8 cellular contexts compared by ENCODE assay signal in the genomic region with DNA sequence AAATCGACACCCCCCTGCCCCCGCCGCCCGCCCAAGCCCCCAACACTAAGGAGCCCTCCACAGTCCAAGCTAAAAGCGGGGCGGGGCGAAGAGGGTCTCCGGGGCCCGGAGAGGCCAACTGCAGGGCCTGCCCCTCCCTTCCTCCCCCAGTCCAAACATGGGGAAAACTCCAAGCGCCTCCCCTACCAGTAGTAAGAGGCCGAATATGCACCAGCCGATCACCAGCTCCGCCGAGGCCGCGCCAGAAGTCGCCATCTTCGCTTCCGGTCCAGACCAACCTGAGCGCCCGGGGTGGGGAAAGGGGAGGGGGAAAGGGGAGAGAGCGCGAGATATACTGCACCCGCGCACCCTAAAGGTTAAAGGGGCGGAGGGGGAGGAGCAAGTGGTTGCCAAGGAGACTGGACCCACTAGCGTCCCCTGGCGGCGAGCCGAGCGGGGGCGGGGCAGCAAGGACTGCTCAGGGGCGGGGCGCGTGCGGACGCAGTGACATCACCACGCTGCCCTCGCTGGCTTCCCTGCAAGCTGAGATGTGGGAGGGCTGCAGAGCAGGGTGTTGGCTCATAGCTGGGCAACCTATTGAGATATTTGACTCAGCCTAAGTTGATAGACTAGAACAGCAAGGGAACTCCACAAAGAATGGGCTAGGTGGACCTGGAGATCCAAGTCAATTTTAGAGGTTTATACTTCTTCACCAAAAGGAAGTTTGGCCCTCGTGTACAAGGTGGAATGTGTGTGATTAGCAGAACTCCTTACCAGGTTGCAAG. TPM values are rescaled to one million over a fixed set of nuclear protein-coding genes. Genes with fewer than 3 reads are reported as not detected.
A peak's percentile ranks its signal among the peaks of the same experiment; 100 is the strongest.
DNase-seq lines count a peak whose midpoint lies in the region; ATAC-seq and TF ChIP-seq lines count a peak whose summit lies in the region.

LMBRD1 (minus strand) TSS at position 384 of the 764 bp plus-strand sequence; CDS start at position 255, 129 bp downstream.

- WGBS in right lobe of liver (ENCODE audit: insufficient coverage, low coverage, low lambda C conversion rate, missing lambda C conversion rate): 0% methylated on average over 18 of the region's 40 CpGs

- DNase-seq in CD8-positive, alpha-beta T cell: peak; percentile 98 to 100 (median 99)
- DNase-seq in HK-2 (ENCODE audit: unreplicated experiment): peak; percentile 98
- DNase-seq in NCI-H82 treated with DMSO at 0.1 percent for 48 hours (lab: John Stamatoyannopoulos, UW; ENCODE audit: unreplicated experiment): peak; percentile 82
- peak; percentile 99 for DNase-seq in activated CD4-positive, alpha-beta memory T cell treated with anti-CD3 and anti-CD28 coated beads, Interleukin-2, amount 10 ng/mL, durations not matched to agents 7 days and 5 days
- DNase-seq in dorsolateral prefrontal cortex: peak; percentile 98 to 99 (median 98)
- DNase-seq in right lobe of liver: peak; percentile 99 to 100 (median 99)
- DNase-seq in stimulated activated CD4-positive, alpha-beta T cell treated with anti-CD3 and anti-CD28 coated beads, Interleukin-4, amount 100 ng/mL, for 4 hours: peak; percentile 96 to 99

- ATAC-seq in CD8-positive, alpha-beta T cell: peak; percentile 77
- ATAC-seq in GM19452 (IDR thresholded peaks at IDR 0.05; ENCODE audit: unreplicated experiment) (peak; percentile 92), right lobe of liver (peak; percentile 86 to 94 (median 91))

- H3K27ac Mint-ChIP-seq in CD8-positive, alpha-beta T cell: peak within 1 kb of the TSS; percentile 99
- H3K27ac Mint-ChIP-seq in activated CD4-positive, alpha-beta memory T cell treated with anti-CD3 and anti-CD28 coated beads, Interleukin-2, amount 10 ng/mL, durations not matched to agents 7 days and 5 days: peak within 1 kb of the TSS; percentile 87

- peak within 1 kb of the TSS; percentile 92 for H3K27ac ChIP-seq in CD8-positive, alpha-beta T cell (ENCODE audit: low read depth, low read length)
- peak within 1 kb of the TSS; percentile 53 to 96 (median 92) for H3K27ac ChIP-seq in dorsolateral prefrontal cortex
- peak within 1 kb of the TSS; percentile 97 to 98 (median 98) for H3K27ac ChIP-seq in right lobe of liver

- peak within 1 kb of the TSS; percentile 61 for H3K4me3 ChIP-seq in CD8-positive, alpha-beta T cell (ENCODE audit: low read depth, low read length)
- H3K4me3 ChIP-seq in dorsolateral prefrontal cortex: peak within 1 kb of the TSS; percentile 62 to 96 (median 85)
- H3K4me3 ChIP-seq in right lobe of liver: peak within 1 kb of the TSS; percentile 56 to 66 (median 60)

- TF ChIP-seq POLR2A in right lobe of liver (IDR thresholded peaks at IDR 0.05): no peak

- no peaks in the 10 kb centered on the region for H3K9me3 Mint-ChIP-seq in CD8-positive, alpha-beta T cell
- H3K9me3 Mint-ChIP-seq in activated CD4-positive, alpha-beta memory T cell treated with anti-CD3 and anti-CD28 coated beads, Interleukin-2, amount 10 ng/mL, durations not matched to agents 7 days and 5 days: peaks cover 2% of the 10 kb centered on the region

- no peaks in the 10 kb centered on the region for H3K27me3 Mint-ChIP-seq in CD8-positive, alpha-beta T cell (ENCODE audit: low read depth)
- no peaks in the 10 kb centered on the region for H3K27me3 Mint-ChIP-seq in activated CD4-positive, alpha-beta memory T cell treated with anti-CD3 and anti-CD28 coated beads, Interleukin-2, amount 10 ng/mL, durations not matched to agents 7 days and 5 days

- no peaks in the 10 kb centered on the region for H3K36me3 ChIP-seq in CD8-positive, alpha-beta T cell (ENCODE audit: insufficient read depth, low read length)
- H3K36me3 ChIP-seq in right lobe of liver: no peaks in the 10 kb centered on the region

- peaks cover 56% of the 10 kb centered on the region for H3K4me1 Mint-ChIP-seq in CD8-positive, alpha-beta T cell (ENCODE audit: low read depth)
- H3K4me1 Mint-ChIP-seq in activated CD4-positive, alpha-beta memory T cell treated with anti-CD3 and anti-CD28 coated beads, Interleukin-2, amount 10 ng/mL, durations not matched to agents 7 days and 5 days: peaks cover 33% of the 10 kb centered on the region

- peak; percentile 94 for TF ChIP-seq CTCF in CD8-positive, alpha-beta T cell (IDR thresholded peaks at IDR 0.05)
- TF ChIP-seq CTCF in dorsolateral prefrontal cortex (IDR thresholded peaks at IDR 0.05 in 54 of 56, conservative IDR thresholded peaks at IDR 0.05 in 2 of 56; ENCODE audit: low read depth in 1 of 56, partially characterized antibody in 56 of 56) (peak; percentile 71 to 96 (median 88)), right lobe of liver (IDR thresholded peaks at IDR 0.05) (peak; percentile 61 to 82 (median 74))

- H3K27me3 ChIP-seq in CD8-positive, alpha-beta T cell (ENCODE audit: insufficient read depth, low read length): no peaks in the 10 kb centered on the region
- H3K27me3 ChIP-seq in dorsolateral prefrontal cortex: no peaks in the 10 kb centered on the region
- no peaks in the 10 kb centered on the region for H3K27me3 ChIP-seq in right lobe of liver

- H3K4me1 ChIP-seq in CD8-positive, alpha-beta T cell (ENCODE audit: insufficient read depth, low read length): peaks cover 17% of the 10 kb centered on the region
- peaks cover 0 to 26% (median 11%) of the 10 kb centered on the region in 4 donors for H3K4me1 ChIP-seq in right lobe of liver

- POLR2A ChIA-PET in CD8-positive, alpha-beta T cell (lab: Charles Lee): interaction anchor here (0.7 to 2.3 kb wide), 8 partner anchors 15 to 81 kb away, joined by 3 to 13 read pairs (median 3); no protein-coding TSS in a partner anchor
- POLR2A ChIA-PET in activated CD4-positive, alpha-beta memory T cell treated with anti-CD3 and anti-CD28 coated beads, Interleukin-2, amount 10 ng/mL, durations not matched to agents 7 days and 5 days (lab: Charles Lee): interaction anchor here (0.7 to 5.1 kb wide), 9 partner anchors 13 to 1492 kb away, joined by 3 to 87 read pairs (median 4); partner anchors contain the start of genes OGFRL1 and SMAP1

- peak within 1 kb of the TSS; percentile 98 for H3K4me3 Mint-ChIP-seq in CD8-positive, alpha-beta T cell
- H3K4me3 Mint-ChIP-seq in activated CD4-positive, alpha-beta memory T cell treated with anti-CD3 and anti-CD28 coated beads, Interleukin-2, amount 10 ng/mL, durations not matched to agents 7 days and 5 days: peak within 1 kb of the TSS; percentile 90

- H3K9me3 ChIP-seq in CD8-positive, alpha-beta T cell (ENCODE audit: low read length): no peaks in the 10 kb centered on the region
- H3K9me3 ChIP-seq in right lobe of liver: no peaks in the 10 kb centered on the region

- CTCF ChIA-PET in CD8-positive, alpha-beta T cell (lab: Charles Lee): interaction anchor here (0.5 to 2.4 kb wide), 13 partner anchors 15 to 830 kb away, joined by 3 to 20 read pairs (median 3); partner anchors contain the start of gene COL19A1
- CTCF ChIA-PET in activated CD4-positive, alpha-beta memory T cell treated with anti-CD3 and anti-CD28 coated beads, Interleukin-2, amount 10 ng/mL, durations not matched to agents 7 days and 5 days (lab: Charles Lee): interaction anchor here (0.6 to 3.5 kb wide), 22 partner anchors 10 to 152 kb away, joined by 3 to 102 read pairs (median 3); partner anchors contain the start of gene COL19A1

- intact Hi-C loops in CD8-positive, alpha-beta T cell (cut with DNase I, micrococcal nuclease): loop anchor here (1.0 to 10.0 kb wide), 9 partner anchors 19 to 1488 kb away; partner anchors contain the start of genes SMAP1 (in 2 of the 2), COL19A1 (in 1 of the 2), FAM135A (in 1 of the 2) and OGFRL1 (in 1 of the 2)
- intact Hi-C loops in dorsolateral prefrontal cortex (cut with DNase I) (no loop called here), right lobe of liver (cut with DNase I) (no loop called here)

- peaks cover 9% of the 10 kb centered on the region for H3K36me3 Mint-ChIP-seq in CD8-positive, alpha-beta T cell
- peaks cover 18% of the 10 kb centered on the region for H3K36me3 Mint-ChIP-seq in activated CD4-positive, alpha-beta memory T cell treated with anti-CD3 and anti-CD28 coated beads, Interleukin-2, amount 10 ng/mL, durations not matched to agents 7 days and 5 days (ENCODE audit: low read depth)

RNA-seq across cellular contexts. Expression of gene LMBRD1, which starts in this region (rescaled TPM):
- 10 to 100 TPM; 39.2 to 40.3 TPM for total RNA-seq in CD8-positive, alpha-beta T cell
- 10 to 100 TPM; 30.0 to 30.7 TPM for total RNA-seq in activated CD4-positive, alpha-beta memory T cell treated with anti-CD3 and anti-CD28 coated beads, Interleukin-2, amount 10 ng/mL, durations not matched to agents 7 days and 5 days
- total RNA-seq in dorsolateral prefrontal cortex (100 to 1,000 TPM in 7 of 120 experiments, 10 to 100 TPM in 113; 58.1 to 116 (median 84.2) TPM), right lobe of liver (10 to 100 TPM; 37.9 to 57.7 (median 50.2) TPM)

Comparison
In these comparisons a context has a peak if more than half of its experiments do, and no peak if none do; other contexts are left out.
1. Peak in every context shown above with its lines: DNase-seq, ATAC-seq, H3K4me3 ChIP-seq and H3K27ac ChIP-seq.
2. intact Hi-C loops: an anchor here in CD8-positive, alpha-beta T cell (1.0 to 10.0 kb wide); none called in dorsolateral prefrontal cortex and right lobe of liver.